Comparison of ENCODE assay signal across 12 cellular contexts in the genomic region with DNA sequence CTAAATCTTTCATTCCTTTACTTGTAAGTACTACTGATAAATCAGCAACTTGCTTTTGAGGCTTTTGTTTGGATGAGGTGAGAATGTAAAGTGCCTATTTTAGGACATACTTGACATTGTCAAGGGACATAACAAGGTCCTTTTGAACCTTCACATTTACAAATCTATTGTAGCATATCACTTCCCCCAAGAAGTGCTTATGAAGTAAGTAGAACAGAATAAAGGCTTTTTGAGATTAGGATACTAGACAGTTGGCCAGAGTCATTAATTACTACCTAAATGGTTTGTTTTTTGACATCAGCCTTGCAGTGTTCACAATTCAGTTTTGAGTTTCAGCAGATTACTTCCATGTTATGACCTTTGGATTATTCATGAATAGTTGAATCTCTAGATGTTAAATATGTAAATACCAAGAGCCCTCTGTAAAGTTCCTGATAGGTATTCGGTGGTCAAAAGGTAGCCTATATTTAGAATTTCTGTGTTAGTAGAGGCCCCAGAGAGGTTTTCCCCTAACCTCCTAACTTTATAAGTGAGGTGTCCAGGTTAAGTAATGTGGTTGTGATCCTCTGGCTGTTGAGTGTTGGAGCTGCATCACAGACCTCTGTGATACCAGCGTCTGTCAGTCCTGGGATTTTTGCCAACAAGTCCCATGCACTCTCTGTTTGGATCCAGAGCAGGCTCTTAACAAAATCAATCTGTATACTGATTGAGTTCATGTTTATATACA.
DNase-seq lines count a peak whose midpoint lies in the region; ATAC-seq, FAIRE-seq and TF ChIP-seq lines count a peak whose summit lies in the region.
"Had no signal": no experiment of that assay in that cellular context is flagged by ENCODE, and none has a peak within 500 bp of the region (broad histone marks: within the 10 kb centered on the region; RNA-seq: fewer than 3 reads in every experiment).

No MANE protein-coding gene starts in this region.

- H3K27me3 ChIP-seq in K562 (ENCODE audit: control insufficient read depth in 2 of 2, insufficient read depth in 2 of 2, low read length in 2 of 2), result no peaks in the 10 kb centered on the region

- DNase-seq in COLO829 (ENCODE audit: low spot score) (peak; percentile 10), K562 (ENCODE audit: extremely low read depth in 1 of 4, low spot score in 3 of 4) (peak in 3 of 4 experiments; percentile 14 to 62 (median 17)), left lobe of liver (ENCODE audit: low spot score) (no peak), amniotic stem cell (lab: John Stamatoyannopoulos, UW) (no peak), NCI-H524 treated with DMSO at 0.1 percent for 48 hours (lab: John Stamatoyannopoulos, UW) (no peak), OCI-M2 (lab: John Stamatoyannopoulos, UW; ENCODE audit: unreplicated experiment) (no peak)
- DNase-seq in activated naive CD4-positive, alpha-beta T cell (lab: John Stamatoyannopoulos, UW), result no peak
- DNase-seq: left colon, NCI-H748 treated with DMSO at 0.1 percent for 48 hours, trophoblast cell had no signal

- no peak for TF ChIP-seq EP300 in K562 (IDR thresholded peaks at IDR 0.05; ENCODE audit: low read length)

- TF ChIP-seq RAD21 in K562 (CRISPR knock-in tag; conservative IDR thresholded peaks at IDR 0.05 in 1 of 2, IDR thresholded peaks at IDR 0.05 in 1 of 2), result no peak

- POLR2A ChIA-PET in K562 (lab: Yijun Ruan, JAX), result interaction anchor here (0.6 kb wide), 1 partner anchor 11 kb away, joined by 3 read pairs; no protein-coding TSS in a partner anchor

- CTCF ChIA-PET in K562 (lab: Yijun Ruan, JAX; ENCODE audit: low intra/inter-chr PET ratio), result no interaction called here

- peaks cover 7% of the 10 kb centered on the region for H3K9me3 ChIP-seq in K562 (replicated peaks; ENCODE audit: control insufficient read depth, insufficient read depth, low read depth, low read length)

- TF ChIP-seq CTCF in K562 (IDR thresholded peaks at IDR 0.05 in 2 of 3, conservative IDR thresholded peaks at IDR 0.05 in 1 of 3; ENCODE audit: insufficient read depth in 2 of 3, low read depth in 1 of 3, low read length in 3 of 3), result no peak

- no peaks in the 10 kb centered on the region for H3K9me1 ChIP-seq in K562 (ENCODE audit: control insufficient read depth, insufficient read depth, low read length)

- in situ Hi-C loops in K562 (cut with MboI), result no loop called here

- H4K20me1 ChIP-seq in K562 (replicated peaks; ENCODE audit: control insufficient read depth, insufficient read depth, low read length), result peaks cover 11% of the 10 kb centered on the region

- ATAC-seq in HG03571 (IDR thresholded peaks at IDR 0.05; ENCODE audit: unreplicated experiment) (peak; percentile 49), K562 (peak; percentile 73), left lobe of liver (peak; percentile 88)
- ATAC-seq: activated CD4-positive, CD25-positive, alpha-beta regulatory T cell treated with anti-CD3 and anti-CD28 coated beads, Interleukin-2, amount 50 U/mL, for 24 hours; left colon had no signal

- peak overlapping the region; percentile 30; the same call in 1 of the 3 replicates for H3K27ac ChIP-seq in K562 (ENCODE audit: extremely low read depth, low read depth, low read length)

- no TSS peak for BruUV-seq in K562 (replicated peaks; lab: Mats Ljungman, UMichigan)

- H3K4me2 ChIP-seq in K562 (ENCODE audit: insufficient read depth, low read length), result peak overlapping the region; percentile 34; the same call in 1 of the 2 replicates

- no peak overlapping the region for H3K4me3 ChIP-seq in K562

- no peaks in the 10 kb centered on the region; the same call in 2 of the 3 replicates for H3K36me3 ChIP-seq in K562 (ENCODE audit: control insufficient read depth, insufficient read depth, low read length)

- intact Hi-C loops in K562 (cut with micrococcal nuclease), result no loop called here

- H3K9ac ChIP-seq in K562 (ENCODE audit: insufficient read depth in 1 of 2, low read depth in 2 of 2, low read length in 2 of 2), result no peak overlapping the region

- no peak for TF ChIP-seq POLR2A in K562 (conservative IDR thresholded peaks at IDR 0.05)

- no peak for FAIRE-seq in K562 (lab: Jason Lieb, UNC)

- H2AFZ ChIP-seq in K562 (ENCODE audit: low read depth, low read length), result no peak overlapping the region

- peaks cover 64% of the 10 kb centered on the region for H3K79me2 ChIP-seq in K562 (ENCODE audit: control insufficient read depth, insufficient read depth, low read length)

- H3K4me1 ChIP-seq in K562 (replicated peaks in 1 of 2; ENCODE audit: control insufficient read depth in 2 of 2, insufficient read depth in 2 of 2, low read length in 2 of 2), result peaks cover 10 to 33% of the 10 kb centered on the region in 2 experiments; a peak in 4 of 5 replicates

- 14% methylated on average over 2 of the region's 2 CpGs for WGBS in K562 (ENCODE audit: insufficient coverage, low coverage, missing lambda C conversion rate)

TF ChIP-seq in K562, 482 proteins besides CTCF, POLR2A, EP300 and RAD21:
- TF ChIP-seq NFATC3 (IDR thresholded peaks at IDR 0.05), result no peak
- TF ChIP-seq NFIC (IDR thresholded peaks at IDR 0.05), result peak; percentile 49; the same call in 1 of the 2 replicates

Comparison
In these comparisons a context has a peak if more than half of its experiments do, and no peak if none do; other contexts are left out.
1. DNase-seq: peak in COLO829 (single experiment) and K562 (3 of 4); none in left lobe of liver (single experiment), amniotic stem cell (single experiment), NCI-H524 treated with DMSO at 0.1 percent for 48 hours (single experiment), activated naive CD4-positive, alpha-beta T cell (0 of 4) and OCI-M2 (single experiment).
2. Peak in every context shown above with its lines, with median percentiles within 50 percentile points of each other: ATAC-seq.